20 cellular contexts compared by ENCODE assay signal in the genomic region with DNA sequence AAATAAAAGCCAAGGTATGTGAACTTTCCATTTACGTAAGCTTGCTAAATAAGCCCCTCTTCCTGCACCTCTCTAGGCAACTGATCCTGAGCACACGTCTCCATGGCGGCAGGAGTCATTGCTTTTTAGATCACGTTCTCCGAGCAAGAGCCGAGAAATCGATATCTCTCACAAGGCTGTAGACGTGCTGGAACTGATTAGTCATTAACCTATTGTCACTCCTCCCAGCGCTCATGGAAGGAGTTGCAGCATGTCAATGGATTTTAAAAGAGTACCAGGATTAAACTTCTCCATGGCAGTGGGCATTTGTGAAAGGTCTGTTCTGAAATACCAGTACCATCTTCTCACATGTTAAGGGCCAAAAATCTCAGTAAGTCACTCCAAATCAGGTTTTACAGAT. TPM values are rescaled to one million over a fixed set of nuclear protein-coding genes. Genes with fewer than 3 reads are reported as not detected.
DNase-seq lines count a peak whose midpoint lies in the region; ATAC-seq and FAIRE-seq lines count a peak whose summit lies in the region.
"Had no signal": no experiment of that assay in that cellular context is flagged by ENCODE, and none has a peak within 500 bp of the region (broad histone marks: within the 10 kb centered on the region; RNA-seq: fewer than 3 reads in every experiment).

No MANE protein-coding gene starts in this region.

- no peak for ATAC-seq in HG02610 (IDR thresholded peaks at IDR 0.05; ENCODE audit: unreplicated experiment)
- ATAC-seq in HG02642 (IDR thresholded peaks at IDR 0.05; ENCODE audit: poor library complexity, unreplicated experiment): no peak
- ATAC-seq: left cardiac atrium; naive thymus-derived CD4-positive, alpha-beta T cell; Panc1; stimulated activated memory B cell treated with anti-CD40 and anti-IgM and Interleukin-4, amounts not matched to agents 10 μg/mL and 1 μg/mL and 100 μg/mL, for 72 hours had no signal

- H3K9ac ChIP-seq in skeletal muscle tissue (ENCODE audit: low read depth in 1 of 3, low read length in 3 of 3): peak overlapping the region in 1 of 3 donors; percentile 29

- peak; percentile 36 for FAIRE-seq in islet of Langerhans (lab: Jason Lieb, UNC)
- FAIRE-seq: endothelial cell of umbilical vein, G401.6 had no signal

- H3K9me3 ChIP-seq in skeletal muscle tissue (ENCODE audit: control insufficient read depth in 3 of 3, low read length in 3 of 3): no peaks in the 10 kb centered on the region
- H3K9me3 ChIP-seq: MG63, right lobe of liver had no signal

- no peaks in the 10 kb centered on the region for H3K36me3 ChIP-seq in skeletal muscle tissue (ENCODE audit: control insufficient read depth in 3 of 3, insufficient read depth in 3 of 3, low read length in 3 of 3)
- H3K36me3 ChIP-seq: MG63, right lobe of liver had no signal

- H3K27me3 ChIP-seq in skeletal muscle tissue (ENCODE audit: control insufficient read depth in 3 of 3, insufficient read depth in 3 of 3, low read length in 3 of 3): peaks cover 0 to 6% (median 0%) of the 10 kb centered on the region in 3 donors

- H3K4me3 ChIP-seq in skeletal muscle tissue (ENCODE audit: low read length in 3 of 3): peak overlapping the region in 2 of 3 donors; percentile 6 to 57
- H3K4me3 ChIP-seq: MG63, right lobe of liver had no signal

- H3K27ac ChIP-seq in skeletal muscle tissue (ENCODE audit: low read depth, low read length): peak overlapping the region; percentile 56
- H3K27ac ChIP-seq: right lobe of liver had no signal

- peaks cover 3 to 16% (median 9%) of the 10 kb centered on the region in 3 donors for H3K4me1 ChIP-seq in skeletal muscle tissue (ENCODE audit: control insufficient read depth in 3 of 3, insufficient read depth in 3 of 3, low read length in 3 of 3)
- H3K4me1 ChIP-seq: right lobe of liver had no signal

- DNase-seq in M059J (ENCODE audit: low read depth) (peak; percentile 8), SW480 (ENCODE audit: low spot score) (peak; percentile 21), NCI-H526 (lab: John Stamatoyannopoulos, UW) (no peak)
- DNase-seq: activated CD4-positive, alpha-beta T cell treated with anti-CD3 and anti-CD28 coated beads, Interleukin-2, amount 10 ng/mL, durations not matched to agents 24 days and 14 days; activated naive CD8-positive, alpha-beta T cell treated with anti-CD3 and anti-CD28 coated beads for 36 hours; glutamatergic neuron; left cardiac atrium; MG63; naive thymus-derived CD4-positive, alpha-beta T cell; NCI-H2171; right lobe of liver had no signal

RNA-seq across cellular contexts. Expression of a gene that starts 4.7 kb away (rescaled TPM):
- not detected in 2 replicates for total RNA-seq in M059J (2014; rRNA removed; shearing (Covaris generic))
- total RNA-seq in skeletal muscle tissue: 27.7 TPM
- total RNA-seq: activated CD4-positive, alpha-beta T cell treated with anti-CD3 and anti-CD28 coated beads, Interleukin-2, amount 10 ng/mL, durations not matched to agents 24 days and 14 days; activated naive CD8-positive, alpha-beta T cell treated with anti-CD3 and anti-CD28 coated beads for 36 hours; endothelial cell of umbilical vein; naive thymus-derived CD4-positive, alpha-beta T cell; T-helper 1 cell treated with Interleukin-12 subunit alpha and Interleukin-12 subunit beta and Interleukin-4 antibody, amounts not matched to agents 30 ng/mL and 1 ng/mL, for 36 hours had no signal

Comparison
In these comparisons a context has a peak if more than half of its experiments do, and no peak if none do; other contexts are left out.
1. DNase-seq: peak in M059J (single experiment) and SW480 (single experiment); none in NCI-H526 (0 of 2).
2. RNA of a gene that starts 4.7 kb away (total RNA-seq): 27.7 TPM in skeletal muscle tissue (single experiment); not detected in M059J; every median in the first group is over 10 times any median in the second.